15 cellular contexts compared by ENCODE assay signal in the genomic region with DNA sequence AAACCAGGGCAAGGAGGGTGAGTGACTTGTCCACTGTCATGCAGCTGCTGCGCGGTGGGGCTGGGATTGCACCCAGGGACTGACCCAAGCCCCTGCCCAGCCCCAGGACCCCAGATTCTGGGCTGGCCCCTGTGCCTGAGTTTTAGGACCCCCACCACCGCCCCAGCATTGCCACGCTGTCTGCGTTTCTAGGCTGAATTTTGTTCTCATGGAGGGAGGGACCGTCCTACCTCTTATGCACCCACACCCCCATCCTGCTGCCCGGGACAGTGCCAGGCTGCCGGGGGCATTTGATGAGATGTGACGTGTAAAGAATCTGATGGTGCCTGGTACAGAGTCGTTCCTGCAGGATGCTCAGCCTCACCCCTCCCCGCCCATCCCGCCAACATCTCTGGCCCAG.
DNase-seq lines count a peak whose midpoint lies in the region; ATAC-seq and TF ChIP-seq lines count a peak whose summit lies in the region.
"Had no signal": no experiment of that assay in that cellular context is flagged by ENCODE, and none has a peak within 500 bp of the region (broad histone marks: within the 10 kb centered on the region; RNA-seq: fewer than 3 reads in every experiment).

No MANE protein-coding gene starts in this region.

- peaks cover 4% of the 10 kb centered on the region for H3K79me1 ChIP-seq in neuronal stem cell (ENCODE audit: low read depth, low read length)

- H3K4ac ChIP-seq in neuronal stem cell (ENCODE audit: low read length), result peak overlapping the region; percentile 23

- peak overlapping the region; percentile 35 for H3K18ac ChIP-seq in neuronal stem cell (ENCODE audit: low read length)

- H3K14ac ChIP-seq in neuronal stem cell (ENCODE audit: low read length), result peak overlapping the region; percentile 71

- peak overlapping the region; percentile 63 for H2BK120ac ChIP-seq in neuronal stem cell (ENCODE audit: low read depth, low read length)

- H3K27me3 Mint-ChIP-seq in chondrocyte (ENCODE audit: low read depth) (no peaks in the 10 kb centered on the region), endothelial cell (ENCODE audit: unreplicated experiment) (peaks cover 3% of the 10 kb centered on the region)
- H3K27me3 Mint-ChIP-seq: CD4-positive, alpha-beta memory T cell had no signal

- peak overlapping the region; percentile 75 for H2BK12ac ChIP-seq in neuronal stem cell (ENCODE audit: low read length)

- H3K36me3 Mint-ChIP-seq in chondrocyte (ENCODE audit: low read depth), result peaks cover 10% of the 10 kb centered on the region
- peaks cover 7% of the 10 kb centered on the region for H3K36me3 Mint-ChIP-seq in endothelial cell (ENCODE audit: low read depth, unreplicated experiment)

- peaks cover 0 to 3% of the 10 kb centered on the region in 2 donors for H3K9me3 ChIP-seq in neuronal stem cell (replicated peaks in 1 of 2; ENCODE audit: control insufficient read depth in 2 of 2, insufficient read depth in 1 of 2, low read depth in 1 of 2, low read length in 2 of 2)

- DNase-seq in chondrocyte (ENCODE audit: low spot score) (peak; percentile 61), neuronal stem cell (ENCODE audit: low spot score) (no peak), endothelial cell (ENCODE audit: low spot score) (no peak), HK-2 (ENCODE audit: unreplicated experiment) (no peak)
- no peak for DNase-seq in activated T-cell treated with anti-CD3 and anti-CD28 coated beads, Interleukin-2, amount 50 U/mL, for 1 hour
- DNase-seq: C1 segment of cervical spinal cord; Calu3; CD4-positive, alpha-beta memory T cell; COR-L47; DMS79 treated with DMSO at 0.1 percent for 48 hours; GF-D8; H9 had no signal

- H2BK5ac ChIP-seq in neuronal stem cell (ENCODE audit: low read length), result peak overlapping the region; percentile 82

- no peak overlapping the region for H3K27ac Mint-ChIP-seq in chondrocyte (ENCODE audit: unreplicated experiment)
- no peak overlapping the region for H3K27ac Mint-ChIP-seq in endothelial cell (ENCODE audit: unreplicated experiment)
- H3K27ac Mint-ChIP-seq: CD4-positive, alpha-beta memory T cell; GM23338; H9 had no signal

- no peak overlapping the region for H3K4me3 Mint-ChIP-seq in chondrocyte (ENCODE audit: unreplicated experiment)
- H3K4me3 Mint-ChIP-seq in endothelial cell (ENCODE audit: unreplicated experiment), result no peak overlapping the region
- H3K4me3 Mint-ChIP-seq: CD4-positive, alpha-beta memory T cell; GM23338; H9 had no signal

- ATAC-seq in esophagus mucosa, result peak; percentile 24
- ATAC-seq: GM23338, HCT116 had no signal

- no peak overlapping the region for H2BK15ac ChIP-seq in neuronal stem cell (ENCODE audit: low read length)

- peak overlapping the region; percentile 88 for H2AK5ac ChIP-seq in neuronal stem cell (ENCODE audit: low read depth, low read length)

- no peak overlapping the region for H3K27ac ChIP-seq in neuronal stem cell (replicated peaks; ENCODE audit: low read length)

- H3K9ac ChIP-seq in neuronal stem cell (ENCODE audit: low read depth, low read length, poor library complexity), result no peak overlapping the region

- peak overlapping the region; percentile 65 for H4K8ac ChIP-seq in neuronal stem cell (ENCODE audit: low read depth, low read length)

- no peak overlapping the region for H4K91ac ChIP-seq in neuronal stem cell (ENCODE audit: low read depth, low read length, poor library complexity)

- H3K4me2 ChIP-seq in neuronal stem cell (ENCODE audit: insufficient read depth, low read length, poor library complexity, severe bottlenecking), result no peak overlapping the region
- H3K4me2 ChIP-seq: GM23338 had no signal

- H3K9me3 Mint-ChIP-seq in chondrocyte (ENCODE audit: low read depth) (peaks cover 5% of the 10 kb centered on the region), endothelial cell (ENCODE audit: unreplicated experiment) (no peaks in the 10 kb centered on the region)
- H3K9me3 Mint-ChIP-seq: CD4-positive, alpha-beta memory T cell had no signal

- peaks cover 0 to 2% of the 10 kb centered on the region in 2 donors for H3K4me1 ChIP-seq in neuronal stem cell (ENCODE audit: control insufficient read depth in 2 of 2, insufficient read depth in 1 of 2, low read depth in 1 of 2, low read length in 2 of 2)

- no peaks in the 10 kb centered on the region for H3K4me1 Mint-ChIP-seq in chondrocyte (ENCODE audit: low read depth)
- H3K4me1 Mint-ChIP-seq in endothelial cell (ENCODE audit: unreplicated experiment), result peaks cover 9% of the 10 kb centered on the region
- H3K4me1 Mint-ChIP-seq: CD4-positive, alpha-beta memory T cell; GM23338 had no signal

- H3K27me3 ChIP-seq in neuronal stem cell (ENCODE audit: control insufficient read depth in 3 of 3, insufficient read depth in 3 of 3, low read depth in 1 of 3, low read length in 3 of 3), result no peaks in the 10 kb centered on the region

- peak overlapping the region; percentile 71 for H3K23ac ChIP-seq in neuronal stem cell (ENCODE audit: low read depth, low read length, poor library complexity)

- no peak for TF ChIP-seq CTCF in chondrocyte (IDR thresholded peaks at IDR 0.05)
- TF ChIP-seq CTCF in endothelial cell (IDR thresholded peaks at IDR 0.05; ENCODE audit: unreplicated experiment), result no peak

- peaks cover 3 to 8% of the 10 kb centered on the region in 2 donors for H3K36me3 ChIP-seq in neuronal stem cell (replicated peaks in 1 of 2; ENCODE audit: control insufficient read depth in 2 of 2, insufficient read depth in 2 of 2, low read length in 2 of 2)

- H2AFZ ChIP-seq in neuronal stem cell (ENCODE audit: low read length), result no peak overlapping the region
- H2AFZ ChIP-seq: GM23338 had no signal

- WGBS in neuronal stem cell (ENCODE audit: extremely low coverage in 2 of 2, insufficient read length in 2 of 2, insufficient replicate concordance in 1 of 2), 2 donors, result no CpG with 5 or more reads among the region's 12 CpGs

- H3K4me3 ChIP-seq in neuronal stem cell (ENCODE audit: low read length in 2 of 2), result no peak overlapping the region
- H3K4me3 ChIP-seq: GM23338 had no signal
